24 cellular contexts compared by ENCODE assay signal in genomic region chr5:19568004-19568403, GRCh38.
DNase-seq lines count a peak whose midpoint lies in the region; ATAC-seq, FAIRE-seq and TF ChIP-seq lines count a peak whose summit lies in the region.
"Had no signal": no experiment of that assay in that cellular context is flagged by ENCODE, and none has a peak within 500 bp of the region (broad histone marks: within the 10 kb centered on the region; RNA-seq: fewer than 3 reads in every experiment).

No MANE protein-coding gene starts in this region.

- H3K18ac ChIP-seq in mesendoderm (ENCODE audit: low read length): no peak overlapping the region

- H3K4ac ChIP-seq in mesendoderm (ENCODE audit: low read depth, low read length): no peak overlapping the region

- H3K36me3 ChIP-seq in HepG2 (replicated peaks in 1 of 2; ENCODE audit: control insufficient read depth in 1 of 2, insufficient read depth in 2 of 2, low read length in 2 of 2): no peaks in the 10 kb centered on the region
- H3K36me3 ChIP-seq in right lobe of liver: no peaks in the 10 kb centered on the region
- no peaks in the 10 kb centered on the region for H3K36me3 ChIP-seq in HEK293 (ENCODE audit: control insufficient read depth in 2 of 2, insufficient read depth in 1 of 2, low read length in 2 of 2)
- H3K36me3 ChIP-seq in mesendoderm (ENCODE audit: control insufficient read depth, insufficient read depth, low read length): no peaks in the 10 kb centered on the region
- H3K36me3 ChIP-seq: BLaER1 treated with 17β-estradiol and CSF1 and Interleukin-3, amounts not matched to agents 10 nM and 100 nM had no signal

- TF ChIP-seq EP300 in HepG2 (IDR thresholded peaks at IDR 0.05; ENCODE audit: low read depth in 2 of 2, low read length in 2 of 2) (no peak), HepG2 (CRISPR knock-in tag; IDR thresholded peaks at IDR 0.05; ENCODE audit: borderline replicate concordance) (no peak)

- no peak overlapping the region for H2BK15ac ChIP-seq in mesendoderm (replicated peaks; ENCODE audit: low read depth)

- H3K36me3 Mint-ChIP-seq in WTC11: no peaks in the 10 kb centered on the region
- H3K36me3 Mint-ChIP-seq: CD8-positive, alpha-beta T cell had no signal

- H3K27ac ChIP-seq in HepG2 (ENCODE audit: extremely low read length, insufficient read depth, low read length) (no peak overlapping the region), right lobe of liver (no peak overlapping the region), HEK293 (ENCODE audit: extremely low read depth, low read depth, low read length) (no peak overlapping the region), mesendoderm (ENCODE audit: low read depth, low read length) (no peak overlapping the region)
- H3K27ac ChIP-seq: 22Rv1; BLaER1 treated with 17β-estradiol and CSF1 and Interleukin-3, amounts not matched to agents 10 nM and 100 nM; C4-2B had no signal

- no peaks in the 10 kb centered on the region for H3K79me1 ChIP-seq in mesendoderm (ENCODE audit: low read length)

- no peak overlapping the region for H2BK5ac ChIP-seq in mesendoderm (ENCODE audit: low read length)

- H3K4me1 ChIP-seq in HepG2 (ENCODE audit: insufficient read depth, low read length) (no peaks in the 10 kb centered on the region), right lobe of liver (no peaks in the 10 kb centered on the region), HEK293 (ENCODE audit: control insufficient read depth, insufficient read depth, low read length) (no peaks in the 10 kb centered on the region), mesendoderm (ENCODE audit: control insufficient read depth, low read depth, low read length) (no peaks in the 10 kb centered on the region)
- H3K4me1 ChIP-seq: BLaER1 treated with 17β-estradiol and CSF1 and Interleukin-3, amounts not matched to agents 10 nM and 100 nM; Caco-2 had no signal

- H2AK5ac ChIP-seq in mesendoderm (ENCODE audit: low read length): no peak overlapping the region

- H3K27me3 ChIP-seq in HepG2 (ENCODE audit: control insufficient read depth in 1 of 2, insufficient read depth in 2 of 2, low read length in 2 of 2): no peaks in the 10 kb centered on the region
- H3K27me3 ChIP-seq in right lobe of liver: no peaks in the 10 kb centered on the region
- H3K27me3 ChIP-seq in mesendoderm (ENCODE audit: insufficient read depth, low read length, poor library complexity): no peaks in the 10 kb centered on the region
- H3K27me3 ChIP-seq: BLaER1 treated with 17β-estradiol and CSF1 and Interleukin-3, amounts not matched to agents 10 nM and 100 nM had no signal

- no peak overlapping the region for H3K56ac ChIP-seq in mesendoderm (ENCODE audit: low read length)

- H3K4me2 ChIP-seq in HepG2 (ENCODE audit: low read depth, low read length): no peak overlapping the region
- H3K4me2 ChIP-seq in mesendoderm (ENCODE audit: low read length): no peak overlapping the region
- H3K4me2 ChIP-seq: BLaER1 treated with 17β-estradiol and CSF1 and Interleukin-3, amounts not matched to agents 10 nM and 100 nM had no signal

- no peak overlapping the region for H4K5ac ChIP-seq in mesendoderm (ENCODE audit: low read length)

- CTCF ChIA-PET in HepG2 (lab: Yijun Ruan, JAX; ENCODE audit: low intra/inter-chr PET ratio, low total read pairs): no interaction called here
- CTCF ChIA-PET in HEK293 (lab: Yijun Ruan, JAX): no interaction called here
- CTCF ChIA-PET in WTC11 (lab: Charles Lee): no interaction called here

- TF ChIP-seq POLR2A in HepG2 (IDR thresholded peaks at IDR 0.05; ENCODE audit: insufficient read depth in 1 of 2, low read depth in 2 of 2, low read length in 2 of 2): no peak
- TF ChIP-seq POLR2A in right lobe of liver (IDR thresholded peaks at IDR 0.05): no peak

- TF ChIP-seq CTCF in HepG2 (CRISPR knock-in tag; IDR thresholded peaks at IDR 0.05) (no peak), right lobe of liver (IDR thresholded peaks at IDR 0.05) (no peak), HEK293 (tag by site-specific recombination; IDR thresholded peaks at IDR 0.05) (no peak), WTC11 (IDR thresholded peaks at IDR 0.05) (no peak)

- TF ChIP-seq RAD21 in HepG2 (CRISPR knock-in tag; IDR thresholded peaks at IDR 0.05): no peak

- POLR2A ChIA-PET in HepG2 (lab: Yijun Ruan, JAX) (no interaction called here), HEK293 (lab: Yijun Ruan, JAX) (no interaction called here), WTC11 (lab: Charles Lee) (no interaction called here)

- no peak overlapping the region for H3K9ac ChIP-seq in HepG2 (ENCODE audit: insufficient read depth, low read depth, low read length)
- H3K9ac ChIP-seq in mesendoderm (ENCODE audit: low read length): no peak overlapping the region
- H3K9ac ChIP-seq: BLaER1 treated with 17β-estradiol and CSF1 and Interleukin-3, amounts not matched to agents 10 nM and 100 nM had no signal

- H4K20me1 ChIP-seq in HepG2 (ENCODE audit: insufficient read depth, low read length): no peaks in the 10 kb centered on the region
- H4K20me1 ChIP-seq: BLaER1 treated with 17β-estradiol and CSF1 and Interleukin-3, amounts not matched to agents 10 nM and 100 nM had no signal

- no peak overlapping the region for H2AFZ ChIP-seq in HepG2 (ENCODE audit: low read length)

- no peaks in the 10 kb centered on the region; the same call in 1 of the 2 replicates for H3K27me3 Mint-ChIP-seq in WTC11 (ENCODE audit: low read depth)
- H3K27me3 Mint-ChIP-seq: B cell; CD4-positive, alpha-beta T cell had no signal

- H3K4me3 ChIP-seq in HepG2 (replicated peaks in 1 of 3; ENCODE audit: insufficient read depth in 1 of 3, low read depth in 2 of 3, low read length in 3 of 3): no peak overlapping the region
- H3K4me3 ChIP-seq in right lobe of liver: no peak overlapping the region
- no peak overlapping the region for H3K4me3 ChIP-seq in HEK293 (ENCODE audit: low read depth, low read length)
- no peak overlapping the region for H3K4me3 ChIP-seq in mesendoderm (ENCODE audit: low read length)
- H3K4me3 ChIP-seq: BLaER1 treated with 17β-estradiol and CSF1 and Interleukin-3, amounts not matched to agents 10 nM and 100 nM had no signal

- in situ Hi-C loops in HepG2 (cut with HindIII; ENCODE audit: extremely low pct_ligation_motif_present, low pct_unique_long_range_greater_than_20kb): no loop called here

- no peak overlapping the region for H3K4me3 Mint-ChIP-seq in WTC11
- H3K4me3 Mint-ChIP-seq: B cell; CD4-positive, alpha-beta T cell; CD8-positive, alpha-beta T cell had no signal

- no peak overlapping the region for H2BK120ac ChIP-seq in mesendoderm (ENCODE audit: low read depth, low read length)

- no peak for ATAC-seq in HepG2
- no peak for ATAC-seq in right lobe of liver
- ATAC-seq in WTC11: peak; percentile 44; the same call in 1 of the 2 replicates
- no peak for ATAC-seq in HG03442 (IDR thresholded peaks at IDR 0.05; ENCODE audit: unreplicated experiment)
- ATAC-seq: CD8-positive, alpha-beta T cell had no signal

- intact Hi-C loops in HepG2 (cut with micrococcal nuclease; ENCODE audit: unreplicated experiment): no loop called here
- intact Hi-C loops in right lobe of liver (cut with DNase I): no loop called here

- no peak overlapping the region for H3K23ac ChIP-seq in mesendoderm (ENCODE audit: low read length)

- BruUV-seq in HepG2 (replicated peaks; lab: Mats Ljungman, UMichigan): no TSS peak

- H3K79me2 ChIP-seq in HepG2 (ENCODE audit: insufficient read depth, low read length) (no peaks in the 10 kb centered on the region), mesendoderm (ENCODE audit: control insufficient read depth, insufficient read depth, low read length) (no peaks in the 10 kb centered on the region)

- H3K4me1 Mint-ChIP-seq in WTC11: no peaks in the 10 kb centered on the region
- H3K4me1 Mint-ChIP-seq: B cell had no signal

- no peak overlapping the region for H3K27ac Mint-ChIP-seq in WTC11
- H3K27ac Mint-ChIP-seq: B cell; CD4-positive, alpha-beta T cell; CD8-positive, alpha-beta T cell had no signal

- 0% methylated on average over 2 of the region's 2 CpGs for WGBS in HepG2 (ENCODE audit: low lambda C conversion rate)
- 8% methylated on average over 2 of the region's 2 CpGs for WGBS in right lobe of liver (ENCODE audit: insufficient coverage, low coverage, low lambda C conversion rate, missing lambda C conversion rate)
- no CpG with 5 or more reads among the region's 2 CpGs for WGBS in mesendoderm (ENCODE audit: extremely low coverage, insufficient coverage, low lambda C conversion rate)

- DNase-seq in HepG2 (ENCODE audit: low spot score) (no peak), right lobe of liver (no peak), WTC11 (ENCODE audit: low spot score) (no peak), 8988T (no peak), mesendoderm (no peak)
- DNase-seq: ACHN; AML-193; Caco-2; Calu3; CD4-positive, alpha-beta T cell; CD8-positive, alpha-beta T cell; DMS79 treated with DMSO at 0.1 percent for 48 hours; GF-D8 had no signal

- H3K9me3 Mint-ChIP-seq in WTC11: 0 out of 2 replicates have a peak, but pooled peaks cover 9% of the 10 kb centered on the region

- FAIRE-seq in HepG2 (lab: Jason Lieb, UNC): no peak
- FAIRE-seq: A204.1, D721Med, G401.6, GM12891, GM19239 had no signal

- H4K8ac ChIP-seq in mesendoderm (ENCODE audit: low read depth, low read length): no peak overlapping the region

- H3K9me3 ChIP-seq in HepG2 (ENCODE audit: low read length): peaks cover 24% of the 10 kb centered on the region; the same call in 1 of the 2 replicates
- H3K9me3 ChIP-seq in right lobe of liver: no peaks in the 10 kb centered on the region
- H3K9me3 ChIP-seq in HEK293 (ENCODE audit: control insufficient read depth, insufficient read depth, low read depth, low read length): no peaks in the 10 kb centered on the region
- H3K9me3 ChIP-seq: BLaER1 treated with 17β-estradiol and CSF1 and Interleukin-3, amounts not matched to agents 10 nM and 100 nM; Caco-2 had no signal

TF ChIP-seq in HepG2, 621 proteins besides CTCF, POLR2A, EP300 and RAD21:
- no peak for TF ChIP-seq DNMT1 (CRISPR knock-in tag; IDR thresholded peaks at IDR 0.05)
- TF ChIP-seq GABPB1 (CRISPR knock-in tag; IDR thresholded peaks at IDR 0.05): no peak
- TF ChIP-seq ATF7 (IDR thresholded peaks at IDR 0.05): 0 out of 2 replicates have a peak, but pooled peaks have one; percentile 15
- TF ChIP-seq ATF7 (CRISPR knock-in tag; IDR thresholded peaks at IDR 0.05): no peak
- no peak for TF ChIP-seq ZFP62 (CRISPR knock-in tag; IDR thresholded peaks at IDR 0.05)

TF ChIP-seq in WTC11, 78 proteins besides CTCF, POLR2A, EP300 and RAD21:
- TF ChIP-seq NR1H2 (CRISPR knock-in tag; IDR thresholded peaks at IDR 0.05): no peak
- TF ChIP-seq ELF4 (CRISPR knock-in tag; IDR thresholded peaks at IDR 0.05; ENCODE audit: low read depth): no peak
- TF ChIP-seq TCF7 (CRISPR knock-in tag; IDR thresholded peaks at IDR 0.05; ENCODE audit: low read depth): no peak
- TF ChIP-seq ZNF317 (CRISPR knock-in tag; IDR thresholded peaks at IDR 0.05; ENCODE audit: borderline replicate concordance, low read depth): no peak
- TF ChIP-seq EMX1 (CRISPR knock-in tag; IDR thresholded peaks at IDR 0.05): no peak
- no peak for TF ChIP-seq CREB1 (CRISPR knock-in tag; IDR thresholded peaks at IDR 0.05)

Comparison
In these comparisons a context has a peak if more than half of its experiments do, and no peak if none do; other contexts are left out.
1. Of the 63 proteins assayed by ChIP-seq in both HepG2 and HEK293: peak only in HepG2: none; only in HEK293: ATF2; in both: none; in neither: 62.